ENCODE assay signal across 8 cellular contexts in genomic region chr13:79480954-79481684, GRCh38. TPM values are rescaled to one million over a fixed set of nuclear protein-coding genes. Genes with fewer than 3 reads are reported as not detected.
A peak's percentile ranks its signal among the peaks of the same experiment; 100 is the strongest.
DNase-seq lines count a peak whose midpoint lies in the region; ATAC-seq and TF ChIP-seq lines count a peak whose summit lies in the region.

Gene NDFIP2 (plus strand): TSS chr13:79481155. CDS start chr13:79481204, 49 bp downstream.

- WGBS in adrenal gland, 4 donors, result 0 to 1% (median 1%) methylated on average over 32 to 74 of the region's 74 CpGs
- WGBS in heart right ventricle, 2 donors, result 0 to 1% methylated on average over 74 of the region's 74 CpGs
- 1% methylated on average over 44 to 59 of the region's 74 CpGs for whole genome bisulfite sequencing in upper lobe of left lung, 2 donors

- peak within 1 kb of the TSS; percentile 44 to 90 (median 72) for H3K4me3 ChIP-seq in adrenal gland
- H3K4me3 ChIP-seq in heart right ventricle, result peak within 1 kb of the TSS; percentile 67 to 94 (median 80)
- H3K4me3 ChIP-seq in upper lobe of left lung, result peak within 1 kb of the TSS; percentile 54 to 88 (median 73)

- peak; percentile 42 to 79 for TF ChIP-seq POLR2A in adrenal gland (IDR thresholded peaks at IDR 0.05)
- peak in 3 of 4 donors; percentile 40 to 83 (median 76) for TF ChIP-seq POLR2A in upper lobe of left lung (IDR thresholded peaks at IDR 0.05)

- H3K4me1 ChIP-seq in adrenal gland (replicated peaks in 1 of 2) (peaks cover 5 to 26% of the 10 kb centered on the region in 2 donors), heart right ventricle (peaks cover 0 to 42% (median 20%) of the 10 kb centered on the region in 9 donors), upper lobe of left lung (peaks cover 19 to 31% (median 27%) of the 10 kb centered on the region in 4 donors)

- H3K27ac ChIP-seq in adrenal gland, result peak within 1 kb of the TSS in 4 of 5 donors; percentile 42 to 85 (median 80)
- peak within 1 kb of the TSS in 9 of 10 donors; percentile 71 to 87 (median 80) for H3K27ac ChIP-seq in heart right ventricle
- H3K27ac ChIP-seq in upper lobe of left lung, result peak within 1 kb of the TSS; percentile 80 to 88 (median 86)

- ATAC-seq in HG02759 (IDR thresholded peaks at IDR 0.05; ENCODE audit: unreplicated experiment) (peak; percentile 93), heart right ventricle (peak; percentile 94 to 96 (median 95)), upper lobe of left lung (ENCODE audit: low FRiP score in 2 of 2) (peak; percentile 95 to 96)

- intact Hi-C loops in adrenal gland (cut with DNase I) (loop anchor here in 1 of 2 donors (10.0 kb wide), 1 partner anchor 56 kb away; no protein-coding TSS in a partner anchor), heart right ventricle (cut with DNase I) (loop anchor here in 5 of 10 donors (5.0 kb wide), 4 partner anchors 46 to 56 kb away; no protein-coding TSS in a partner anchor), posterior vena cava (cut with DNase I) (no loop called here)

- no peak for TF ChIP-seq EP300 in upper lobe of left lung (IDR thresholded peaks at IDR 0.05)

- H3K27me3 ChIP-seq in adrenal gland, result no peaks in the 10 kb centered on the region
- peaks cover 0 to 58% (median 0%) of the 10 kb centered on the region in 7 donors for H3K27me3 ChIP-seq in heart right ventricle
- peaks cover 0 to 6% (median 0%) of the 10 kb centered on the region in 4 donors for H3K27me3 ChIP-seq in upper lobe of left lung

- TF ChIP-seq CTCF in GM12873 (IDR thresholded peaks at IDR 0.05; ENCODE audit: insufficient read depth, low read depth, low read length, missing control alignments), result peak; percentile 2
- TF ChIP-seq CTCF in adrenal gland (IDR thresholded peaks at IDR 0.05), result peak in 2 of 6 experiments; percentile 5 to 27
- TF ChIP-seq CTCF in heart right ventricle (IDR thresholded peaks at IDR 0.05), result peak in 1 of 9 donors; percentile 13
- peak in 2 of 6 experiments; percentile 22 to 25 for TF ChIP-seq CTCF in upper lobe of left lung (IDR thresholded peaks at IDR 0.05)

- DNase-seq in NCI-H1417 treated with DMSO at 0.1 percent for 48 hours (lab: John Stamatoyannopoulos, UW) (peak; percentile 94), T-helper 1 cell (peak; percentile 70 to 92 (median 77)), adrenal gland (peak; percentile 81 to 91 (median 87)), heart right ventricle (peak; percentile 83 to 91), posterior vena cava (ENCODE audit: low spot score) (peak; percentile 94), upper lobe of left lung (peak; percentile 84 to 97)

- H3K36me3 ChIP-seq in adrenal gland (replicated peaks in 1 of 2) (no peaks in the 10 kb centered on the region), heart right ventricle (no peaks in the 10 kb centered on the region), upper lobe of left lung (no peaks in the 10 kb centered on the region)

- no peaks in the 10 kb centered on the region for H3K9me3 ChIP-seq in adrenal gland (replicated peaks in 1 of 3)
- H3K9me3 ChIP-seq in heart right ventricle, result no peaks in the 10 kb centered on the region
- H3K9me3 ChIP-seq in upper lobe of left lung, result no peaks in the 10 kb centered on the region

RNA-seq across cellular contexts. Expression of gene NDFIP2, which starts in this region (rescaled TPM):
- total RNA-seq in adrenal gland (10 to 100 TPM; 16.4 to 52.2 (median 38.9) TPM), heart right ventricle (10 to 100 TPM; 27.9 to 42.7 (median 34.0) TPM), posterior vena cava (10 to 100 TPM; 13.3 to 13.7 TPM), upper lobe of left lung (10 to 100 TPM in 5 of 6 donors, 1 to 10 TPM in 1; 8.4 to 37.2 (median 26.2) TPM)
- polyA plus RNA-seq in adrenal gland (10 to 100 TPM in 1 of 3 donors, 1 to 10 TPM in 2; 5.2 to 50.7 (median 9.3) TPM), heart right ventricle (10 to 100 TPM in 1 of 2 donors, 1 to 10 TPM in 1; 9.9 to 16.9 TPM)

Comparison
In these comparisons a context has a peak if more than half of its experiments do, and no peak if none do; other contexts are left out.
1. Peak in every context shown above with its lines: DNase-seq, ATAC-seq, H3K4me3 ChIP-seq and H3K27ac ChIP-seq.